Comparison of ENCODE assay signal across 9 cellular contexts in genomic region chr3:171566803-171567422, GRCh38.
DNase-seq lines count a peak whose midpoint lies in the region; TF ChIP-seq lines count a peak whose summit lies in the region.
"Had no signal": no experiment of that assay in that cellular context is flagged by ENCODE, and none has a peak within 500 bp of the region (broad histone marks: within the 10 kb centered on the region; RNA-seq: fewer than 3 reads in every experiment).

No MANE protein-coding gene starts in this region.

- no peak overlapping the region for H3K23ac ChIP-seq in H9 (ENCODE audit: insufficient read length, low read depth, low read length)

- H4K20me1 ChIP-seq in H9 (ENCODE audit: control insufficient read depth, insufficient read depth, insufficient read length) = no peaks in the 10 kb centered on the region

- no peak overlapping the region for H2BK15ac ChIP-seq in H9 (ENCODE audit: low read depth, low read length)

- no peak overlapping the region for H4K8ac ChIP-seq in H9 (replicated peaks; ENCODE audit: insufficient read length, low read depth, low read length)

- no peak overlapping the region for H2BK120ac ChIP-seq in H9 (ENCODE audit: low read depth, low read length, poor library complexity, severe bottlenecking)

- no peaks in the 10 kb centered on the region for H3K79me2 ChIP-seq in H9 (ENCODE audit: insufficient read depth, low read length)

- no peak overlapping the region for H3K4me3 Mint-ChIP-seq in H9

- no peak for TF ChIP-seq POLR2A in transverse colon (IDR thresholded peaks at IDR 0.05)

- H3K36me3 ChIP-seq in transverse colon = no peaks in the 10 kb centered on the region
- H3K36me3 ChIP-seq: SJCRH30 had no signal

- no peak overlapping the region for H3K14ac ChIP-seq in H9 (ENCODE audit: insufficient read depth, low read length)

- no peak overlapping the region for H3K27ac Mint-ChIP-seq in H9

- no peak overlapping the region for H3K4me2 ChIP-seq in H9 (ENCODE audit: insufficient read depth, insufficient read length, low read length)

- peak; percentile 89 for TF ChIP-seq CTCF in H9 (conservative IDR thresholded peaks at IDR 0.05)
- TF ChIP-seq CTCF in transverse colon (IDR thresholded peaks at IDR 0.05) = peak; percentile 76 to 84 (median 81)

- H3K9me3 Mint-ChIP-seq in H9 = no peaks in the 10 kb centered on the region

- no peak for TF ChIP-seq EP300 in transverse colon (IDR thresholded peaks at IDR 0.05; ENCODE audit: low read depth)

- no peaks in the 10 kb centered on the region for H3K36me3 Mint-ChIP-seq in H9 (ENCODE audit: insufficient read depth in 1 of 3, low read depth in 3 of 3)

- H3K4me1 ChIP-seq in H9 (ENCODE audit: insufficient read depth, low read length) (no peaks in the 10 kb centered on the region; the same call in 1 of the 2 replicates), transverse colon (no peaks in the 10 kb centered on the region)

- no peak overlapping the region for H2BK12ac ChIP-seq in H9 (ENCODE audit: insufficient read length, low read depth, low read length)

- H3K27ac ChIP-seq in H9 (ENCODE audit: insufficient read length, low read depth, low read length) (no peak overlapping the region), transverse colon (no peak overlapping the region)
- H3K27ac ChIP-seq: SJCRH30 had no signal

- no peak overlapping the region for H3K4me3 ChIP-seq in transverse colon
- H3K4me3 ChIP-seq: SJCRH30 had no signal

- no CpG with 5 or more reads among the region's 4 CpGs for WGBS in H9 (ENCODE audit: extremely low coverage, insufficient read length, low lambda C conversion rate)
- 1 to 7% methylated on average over 3 to 4 of the region's 4 CpGs for WGBS in transverse colon (ENCODE audit: low coverage in 1 of 2), 2 donors

- intact Hi-C loops in transverse colon (cut with DNase I; ENCODE audit: low total_unique reads) = loop anchor here (5.0 kb wide), 3 partner anchors 380 to 605 kb away; no protein-coding TSS in a partner anchor

- no peak overlapping the region for H3K18ac ChIP-seq in H9 (ENCODE audit: insufficient read length, low read depth, low read length)

- no peaks in the 10 kb centered on the region for H3K27me3 Mint-ChIP-seq in H9 (ENCODE audit: low read depth)

- H3K9ac ChIP-seq in H9 (ENCODE audit: extremely low read depth, insufficient read length, low read length) = no peak overlapping the region

- no peak overlapping the region for H3K4ac ChIP-seq in H9 (ENCODE audit: low read depth, low read length)

- H2AK5ac ChIP-seq in H9 (ENCODE audit: insufficient read length, low read length) = no peak overlapping the region

- DNase-seq in DMS 273 treated with DMSO at 0.1 percent for 48 hours (lab: John Stamatoyannopoulos, UW) (peak; percentile 32), H9 (no peak), NCI-H2227 treated with DMSO at 0.1 percent for 48 hours (lab: John Stamatoyannopoulos, UW) (peak; percentile 42), astrocyte of the hippocampus (ENCODE audit: low read depth, low spot score) (peak; percentile 70), iris pigment epithelial cell (ENCODE audit: low read depth) (peak; percentile 44), transverse colon (no peak), COLO668 (lab: John Stamatoyannopoulos, UW; ENCODE audit: unreplicated experiment) (no peak)
- DNase-seq in activated T-cell treated with anti-CD3 and anti-CD28 coated beads, Interleukin-2, amount 50 U/mL, for 1 hour = no peak

- H3K27me3 ChIP-seq in H9 (ENCODE audit: insufficient read depth, low read length) (no peaks in the 10 kb centered on the region), transverse colon (no peaks in the 10 kb centered on the region)
- H3K27me3 ChIP-seq: SJCRH30 had no signal

- no peak overlapping the region for H4K5ac ChIP-seq in H9 (ENCODE audit: insufficient read length, low read depth, low read length)

- H3K9me3 ChIP-seq in H9 (ENCODE audit: control insufficient read depth, low read depth, low read length) (no peaks in the 10 kb centered on the region), transverse colon (no peaks in the 10 kb centered on the region)
- H3K9me3 ChIP-seq: SJCRH30 had no signal

- H3K79me1 ChIP-seq in H9 (ENCODE audit: insufficient read depth, low read depth, low read length, poor library complexity, severe bottlenecking) = no peaks in the 10 kb centered on the region

- no peak overlapping the region for H3K56ac ChIP-seq in H9 (ENCODE audit: insufficient read length, low read depth, low read length)

- no peak overlapping the region for H2AFZ ChIP-seq in H9 (ENCODE audit: low read length)

- H2BK5ac ChIP-seq in H9 (ENCODE audit: insufficient read length, low read length) = no peak overlapping the region

- in situ Hi-C loops in transverse colon (cut with MboI; ENCODE audit: low pct_ligation_motif_present in 1 of 4, low pct_unique_long_range_greater_than_20kb in 1 of 4, low sequenced_read_pairs in 3 of 4) = loop anchor here (10.0 to 25.0 kb wide), 4 partner anchors 382 to 605 kb away; no protein-coding TSS in a partner anchor

- no peak overlapping the region for H2BK20ac ChIP-seq in H9 (ENCODE audit: low read depth, low read length, poor library complexity, severe bottlenecking)

- peaks cover 0 to 4% of the 10 kb centered on the region in 2 experiments; a peak in 2 of 4 replicates for H3K4me1 Mint-ChIP-seq in H9

- H3K23me2 ChIP-seq in H9 (ENCODE audit: insufficient read length, low read depth, low read length, poor library complexity, severe bottlenecking) = no peaks in the 10 kb centered on the region

- no peak overlapping the region for H4K91ac ChIP-seq in H9 (ENCODE audit: insufficient read length, low read depth, low read length)

- H3T11ph ChIP-seq in H9 (ENCODE audit: low read length) = no peak overlapping the region

Comparison
In these comparisons a context has a peak if more than half of its experiments do, and no peak if none do; other contexts are left out.
1. DNase-seq: peak in DMS 273 treated with DMSO at 0.1 percent for 48 hours (single experiment), NCI-H2227 treated with DMSO at 0.1 percent for 48 hours (single experiment), astrocyte of the hippocampus (single experiment) and iris pigment epithelial cell (single experiment); none in H9 (single experiment), transverse colon (single experiment), COLO668 (single experiment) and activated T-cell treated with anti-CD3 and anti-CD28 coated beads, Interleukin-2, amount 50 U/mL, for 1 hour (single experiment).